Comparison of ENCODE assay signal across 9 cellular contexts in the genomic region with DNA sequence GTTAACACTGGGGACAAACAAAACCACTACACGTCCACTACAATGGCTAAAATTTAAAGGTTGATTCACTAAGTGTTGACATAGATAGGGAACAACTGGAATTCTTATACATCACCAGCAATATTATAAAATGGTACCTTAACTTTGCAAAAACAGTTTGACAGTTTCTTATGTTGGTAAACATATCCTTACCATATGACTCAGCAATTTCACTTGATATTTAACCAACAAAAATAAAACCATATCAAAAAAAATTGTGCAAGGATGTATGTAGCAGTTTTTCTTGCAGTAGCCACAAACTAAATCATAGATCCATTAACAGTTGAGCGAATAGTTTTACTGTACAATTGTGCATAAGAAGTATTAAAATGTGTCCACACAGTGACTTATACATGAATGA.
"Had no signal": no experiment of that assay in that cellular context is flagged by ENCODE, and none has a peak within 500 bp of the region (broad histone marks: within the 10 kb centered on the region; RNA-seq: fewer than 3 reads in every experiment).

No MANE protein-coding gene starts in this region.

- H3K4me2 ChIP-seq: GM23338, KMS-11 had no signal

- H2AFZ ChIP-seq: GM23338 had no signal

- DNase-seq: H9, HCEC 1CT, Karpas-422, KBM-7 had no signal

- H3K4me3 ChIP-seq: GM23338 had no signal

- ATAC-seq: GM23338 had no signal

- FAIRE-seq: H1, H54, HTR-8/SVneo had no signal

- H3K9ac ChIP-seq: KMS-11 had no signal

- H3K27ac ChIP-seq: KMS-11 had no signal
